32 cellular contexts compared by ENCODE assay signal in genomic region chr6:111416529-111416928, GRCh38.
DNase-seq lines count a peak whose midpoint lies in the region; ATAC-seq and TF ChIP-seq lines count a peak whose summit lies in the region.
"Had no signal": no experiment of that assay in that cellular context is flagged by ENCODE, and none has a peak within 500 bp of the region (broad histone marks: within the 10 kb centered on the region; RNA-seq: fewer than 3 reads in every experiment).

No MANE protein-coding gene starts in this region.

- no peak overlapping the region for H3K4me3 Mint-ChIP-seq in activated CD4-positive, alpha-beta T cell treated with anti-CD3 and anti-CD28 coated beads for 36 hours
- H3K4me3 Mint-ChIP-seq: activated CD4-positive, alpha-beta T cell treated with anti-CD3 and anti-CD28 coated beads, Interleukin-2, amount 10 ng/mL, durations not matched to agents 24 days and 14 days; CD4-positive, CD25-positive, alpha-beta regulatory T cell; effector memory CD8-positive, alpha-beta T cell; neural crest cell; stimulated activated naive CD8-positive, alpha-beta T cell treated with anti-CD3 and anti-CD28 coated beads, Interleukin-15, Interleukin-2, amounts not matched to agents 100 ng/mL and 50 ng/mL, for 24 hours had no signal

- no peaks in the 10 kb centered on the region for H3K9me3 Mint-ChIP-seq in activated CD4-positive, alpha-beta T cell treated with anti-CD3 and anti-CD28 coated beads for 36 hours (ENCODE audit: low read depth)
- H3K9me3 Mint-ChIP-seq: activated CD4-positive, alpha-beta T cell treated with anti-CD3 and anti-CD28 coated beads, Interleukin-2, amount 10 ng/mL, durations not matched to agents 24 days and 14 days; activated naive CD4-positive, alpha-beta T cell treated with anti-CD3 and anti-CD28 coated beads, Interleukin-2, amount 50 U/mL, for 72 hours; CD4-positive, CD25-positive, alpha-beta regulatory T cell; effector memory CD8-positive, alpha-beta T cell; neural crest cell; stimulated activated naive CD8-positive, alpha-beta T cell treated with anti-CD3 and anti-CD28 coated beads, Interleukin-15, Interleukin-2, amounts not matched to agents 100 ng/mL and 50 ng/mL, for 24 hours had no signal

- no peak overlapping the region for H2BK15ac ChIP-seq in mesenchymal stem cell (ENCODE audit: low read depth, poor library complexity, severe bottlenecking)

- H3K27ac ChIP-seq in left ventricle myocardium inferior (replicated peaks), result peak overlapping the region; percentile 18
- no peak overlapping the region for H3K27ac ChIP-seq in right atrium auricular region
- H3K27ac ChIP-seq in mesenchymal stem cell (ENCODE audit: low read length, poor library complexity, severe bottlenecking), result peak overlapping the region; percentile 30
- H3K27ac ChIP-seq in transverse colon, result peak overlapping the region; percentile 3 to 67 (median 43)
- H3K27ac ChIP-seq: cardiac muscle cell, foreskin keratinocyte, parathyroid adenoma, spleen, thyroid gland, vagina, WERI-Rb-1 had no signal

- no peak for TF ChIP-seq POLR2A in transverse colon (IDR thresholded peaks at IDR 0.05)

- CTCF ChIA-PET in activated CD4-positive, alpha-beta T cell treated with anti-CD3 and anti-CD28 coated beads for 36 hours (lab: Charles Lee), result no interaction called here

- DNase-seq in left ventricle myocardium inferior, result no peak
- DNase-seq in right atrium auricular region (ENCODE audit: low spot score), result no peak
- no peak for DNase-seq in mesenchymal stem cell
- DNase-seq in transverse colon, result no peak
- no peak for DNase-seq in HuH-7 (ENCODE audit: low spot score)
- DNase-seq in activated CD4-positive, alpha-beta T cell treated with anti-CD3 and anti-CD28 coated beads for 36 hours, result no peak
- no peak for DNase-seq in NCI-H69 (lab: John Stamatoyannopoulos, UW)
- DNase-seq: activated CD4-positive, alpha-beta T cell treated with anti-CD3 and anti-CD28 coated beads, Interleukin-2, amount 10 ng/mL, durations not matched to agents 24 days and 14 days; activated effector memory CD4-positive, alpha-beta T cell treated with Interleukin-2 at 50 U/mL for 16 hours; aorta; Calu3; CD4-positive, CD25-positive, alpha-beta regulatory T cell; cortex of kidney; DMS79 treated with DMSO at 0.1 percent for 48 hours; effector memory CD8-positive, alpha-beta T cell; foreskin keratinocyte; kidney glomerular epithelial cell; SIG-M5; spleen; stimulated activated CD4-positive, alpha-beta T cell treated with anti-CD3 and anti-CD28 coated beads, Interleukin-2, amount 100 ng/mL, for 24 hours; T1000; thyroid gland; WERI-Rb-1 had no signal

- H3K36me3 ChIP-seq in left ventricle myocardium inferior (peaks cover 11% of the 10 kb centered on the region), right atrium auricular region (no peaks in the 10 kb centered on the region), endocrine pancreas (ENCODE audit: control insufficient read depth, insufficient read depth, low read length) (no peaks in the 10 kb centered on the region), mesenchymal stem cell (ENCODE audit: control insufficient read depth in 1 of 2, insufficient read depth in 2 of 2, low read depth in 1 of 2, low read length in 2 of 2) (peaks cover 0 to 56% of the 10 kb centered on the region in 2 experiments), transverse colon (peaks cover 0 to under 1% (median 0%) of the 10 kb centered on the region in 4 donors)
- H3K36me3 ChIP-seq: cardiac muscle cell, thyroid gland had no signal

- POLR2A ChIA-PET in activated CD4-positive, alpha-beta T cell treated with anti-CD3 and anti-CD28 coated beads for 36 hours (lab: Charles Lee), result no interaction called here

- no peak for ATAC-seq in activated CD4-positive, alpha-beta T cell treated with anti-CD3 and anti-CD28 coated beads for 36 hours
- ATAC-seq: activated naive CD4-positive, alpha-beta T cell treated with anti-CD3 and anti-CD28 coated beads, Interleukin-2, amount 50 U/mL, for 72 hours; effector memory CD8-positive, alpha-beta T cell; foreskin keratinocyte had no signal

- H3K4me3 ChIP-seq in left ventricle myocardium inferior (no peak overlapping the region), right atrium auricular region (no peak overlapping the region), endocrine pancreas (ENCODE audit: control insufficient read depth, insufficient read depth, low read length) (peak overlapping the region; percentile 19), mesenchymal stem cell (ENCODE audit: insufficient read depth in 1 of 2, low read depth in 1 of 2, low read length in 2 of 2) (no peak overlapping the region), transverse colon (no peak overlapping the region)
- H3K4me3 ChIP-seq: cardiac muscle cell, HAP-1, lung, spleen, thyroid gland, vagina had no signal

- H3K4ac ChIP-seq in mesenchymal stem cell (ENCODE audit: low read depth in 1 of 2, low read length in 2 of 2), result no peak overlapping the region

- no peak overlapping the region for H2BK12ac ChIP-seq in mesenchymal stem cell (ENCODE audit: low read length in 2 of 2)

- H3K23ac ChIP-seq in mesenchymal stem cell (ENCODE audit: low read length in 2 of 2), result no peak overlapping the region

- H4K8ac ChIP-seq in mesenchymal stem cell (ENCODE audit: low read length), result no peak overlapping the region

- H3K9ac ChIP-seq in endocrine pancreas (ENCODE audit: control insufficient read depth, insufficient read depth, low read length) (no peak overlapping the region), mesenchymal stem cell (ENCODE audit: low read length) (no peak overlapping the region)
- H3K9ac ChIP-seq: parathyroid adenoma had no signal

- no peak overlapping the region for H4K91ac ChIP-seq in mesenchymal stem cell (ENCODE audit: low read length)

- H2BK5ac ChIP-seq in mesenchymal stem cell (ENCODE audit: low read depth, low read length, poor library complexity, severe bottlenecking), result no peak overlapping the region

- in situ Hi-C loops in transverse colon (cut with MboI; ENCODE audit: low pct_ligation_motif_present in 1 of 4, low pct_unique_long_range_greater_than_20kb in 1 of 4, low sequenced_read_pairs in 3 of 4), result no loop called here

- no peak overlapping the region for H2AFZ ChIP-seq in mesenchymal stem cell (ENCODE audit: low read depth, low read length)
- H2AFZ ChIP-seq: parathyroid adenoma had no signal

- H3K79me1 ChIP-seq in mesenchymal stem cell (replicated peaks; ENCODE audit: low read length, poor library complexity, severe bottlenecking), result peaks cover 11% of the 10 kb centered on the region

- no peaks in the 10 kb centered on the region for H3K9me3 ChIP-seq in left ventricle myocardium inferior (replicated peaks)
- no peaks in the 10 kb centered on the region for H3K9me3 ChIP-seq in right atrium auricular region
- H3K9me3 ChIP-seq in endocrine pancreas (ENCODE audit: control insufficient read depth, low read length), result no peaks in the 10 kb centered on the region
- no peaks in the 10 kb centered on the region for H3K9me3 ChIP-seq in mesenchymal stem cell (ENCODE audit: control insufficient read depth, low read length)
- no peaks in the 10 kb centered on the region for H3K9me3 ChIP-seq in transverse colon
- H3K9me3 ChIP-seq: HAP-1, spleen, thyroid gland, vagina had no signal

- H3K14ac ChIP-seq in mesenchymal stem cell (ENCODE audit: low read length in 2 of 2), result no peak overlapping the region

- no peak for TF ChIP-seq EP300 in transverse colon (IDR thresholded peaks at IDR 0.05; ENCODE audit: low read depth)

- H3K18ac ChIP-seq in mesenchymal stem cell (ENCODE audit: low read depth in 1 of 2, low read length in 2 of 2), result no peak overlapping the region

- H3K4me1 ChIP-seq in left ventricle myocardium inferior (peaks cover 38% of the 10 kb centered on the region), right atrium auricular region (peaks cover 0 to 27% of the 10 kb centered on the region in 2 donors), endocrine pancreas (ENCODE audit: control insufficient read depth, insufficient read depth, low read length) (peaks cover 22% of the 10 kb centered on the region), mesenchymal stem cell (ENCODE audit: control insufficient read depth, insufficient read depth, low read depth, low read length) (peaks cover 5% of the 10 kb centered on the region), transverse colon (peaks cover 9 to 40% (median 25%) of the 10 kb centered on the region in 4 donors)
- H3K4me1 ChIP-seq: HAP-1, parathyroid adenoma had no signal

- H3K4me2 ChIP-seq in mesenchymal stem cell (ENCODE audit: low read length, poor library complexity, severe bottlenecking), result no peak overlapping the region

- peaks cover 5% of the 10 kb centered on the region for H3K36me3 Mint-ChIP-seq in activated CD4-positive, alpha-beta T cell treated with anti-CD3 and anti-CD28 coated beads for 36 hours (ENCODE audit: low read depth)
- H3K36me3 Mint-ChIP-seq: activated naive CD4-positive, alpha-beta T cell treated with anti-CD3 and anti-CD28 coated beads, Interleukin-2, amount 50 U/mL, for 72 hours had no signal

- intact Hi-C loops in left ventricle myocardium inferior (cut with micrococcal nuclease) (no loop called here), transverse colon (cut with DNase I; ENCODE audit: low total_unique reads) (no loop called here)
- intact Hi-C loops in activated CD4-positive, alpha-beta T cell treated with anti-CD3 and anti-CD28 coated beads for 36 hours (cut with DNase I, micrococcal nuclease), result no loop called here

- H2AK5ac ChIP-seq in mesenchymal stem cell (ENCODE audit: low read length, severe bottlenecking), result no peak overlapping the region

- no peak overlapping the region for H2BK120ac ChIP-seq in mesenchymal stem cell (ENCODE audit: low read depth, low read length)

- TF ChIP-seq CTCF in left ventricle myocardium inferior (IDR thresholded peaks at IDR 0.05; ENCODE audit: borderline replicate concordance) (no peak), right atrium auricular region (IDR thresholded peaks at IDR 0.05) (no peak), transverse colon (IDR thresholded peaks at IDR 0.05) (no peak)

- no peak overlapping the region for H3K27ac Mint-ChIP-seq in activated CD4-positive, alpha-beta T cell treated with anti-CD3 and anti-CD28 coated beads for 36 hours
- H3K27ac Mint-ChIP-seq: activated CD4-positive, alpha-beta T cell treated with anti-CD3 and anti-CD28 coated beads, Interleukin-2, amount 10 ng/mL, durations not matched to agents 24 days and 14 days; activated naive CD4-positive, alpha-beta T cell treated with anti-CD3 and anti-CD28 coated beads, Interleukin-2, amount 50 U/mL, for 72 hours; CD4-positive, CD25-positive, alpha-beta regulatory T cell; effector memory CD8-positive, alpha-beta T cell had no signal

- H3K27me3 ChIP-seq in left ventricle myocardium inferior (ENCODE audit: low read depth), result no peaks in the 10 kb centered on the region
- H3K27me3 ChIP-seq in right atrium auricular region, result no peaks in the 10 kb centered on the region
- H3K27me3 ChIP-seq in endocrine pancreas (ENCODE audit: control insufficient read depth, insufficient read depth, low read length), result no peaks in the 10 kb centered on the region
- H3K27me3 ChIP-seq in mesenchymal stem cell (ENCODE audit: control insufficient read depth in 1 of 2, insufficient read depth in 1 of 2, low read length in 2 of 2), result no peaks in the 10 kb centered on the region
- no peaks in the 10 kb centered on the region for H3K27me3 ChIP-seq in transverse colon
- H3K27me3 ChIP-seq: cardiac muscle cell, foreskin keratinocyte, spleen, thyroid gland, vagina had no signal

- H3K27me3 Mint-ChIP-seq in activated CD4-positive, alpha-beta T cell treated with anti-CD3 and anti-CD28 coated beads for 36 hours, result no peaks in the 10 kb centered on the region
- H3K27me3 Mint-ChIP-seq: activated CD4-positive, alpha-beta T cell treated with anti-CD3 and anti-CD28 coated beads, Interleukin-2, amount 10 ng/mL, durations not matched to agents 24 days and 14 days; CD4-positive, CD25-positive, alpha-beta regulatory T cell; effector memory CD8-positive, alpha-beta T cell; stimulated activated naive CD8-positive, alpha-beta T cell treated with anti-CD3 and anti-CD28 coated beads, Interleukin-15, Interleukin-2, amounts not matched to agents 100 ng/mL and 50 ng/mL, for 24 hours had no signal

- peaks cover 2% of the 10 kb centered on the region for H3K4me1 Mint-ChIP-seq in activated CD4-positive, alpha-beta T cell treated with anti-CD3 and anti-CD28 coated beads for 36 hours

Comparison
In these comparisons a context has a peak if more than half of its experiments do, and no peak if none do; other contexts are left out.
1. H3K27ac ChIP-seq: peak in left ventricle myocardium inferior (single experiment), mesenchymal stem cell (single experiment) and transverse colon (4 of 4); none in right atrium auricular region (0 of 2).